ENCODE assay signal across 1 cellular context in the genomic region with DNA sequence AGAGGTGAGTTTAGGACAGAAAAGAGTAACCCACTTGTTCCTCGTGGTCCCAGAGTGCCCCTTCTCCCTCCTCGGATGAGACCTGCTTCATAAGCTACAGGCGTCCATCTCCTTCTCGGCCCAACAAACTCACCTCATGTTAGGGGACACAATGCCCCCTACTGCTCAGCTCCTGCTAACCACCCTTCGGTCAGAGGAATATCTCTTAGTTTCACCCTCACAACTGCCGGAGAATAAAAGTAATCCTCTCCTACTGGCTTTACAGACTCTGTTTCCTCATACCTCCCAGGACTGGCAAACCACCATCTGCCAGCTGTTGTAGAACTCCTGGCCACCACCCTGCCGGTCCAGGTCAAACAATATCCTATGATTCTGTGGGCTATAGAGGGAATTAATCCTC.
TF ChIP-seq lines count a peak whose summit lies in the region.

No MANE protein-coding gene starts in this region.

TF ChIP-seq in IMR-90, 13 proteins besides CTCF, POLR2A, EP300 and RAD21:
- no peak for TF ChIP-seq CHD1 (IDR thresholded peaks at IDR 0.05; ENCODE audit: low read depth, low read length)
- no peak for TF ChIP-seq NFE2L2 (IDR thresholded peaks at IDR 0.05; ENCODE audit: low read depth, low read length)
- no peak for TF ChIP-seq CEBPB (IDR thresholded peaks at IDR 0.05; ENCODE audit: low read depth, low read length)
- no peak for TF ChIP-seq MXI1 (IDR thresholded peaks at IDR 0.05; ENCODE audit: borderline replicate concordance, low read depth, low read length)
- TF ChIP-seq, protein P1, sequence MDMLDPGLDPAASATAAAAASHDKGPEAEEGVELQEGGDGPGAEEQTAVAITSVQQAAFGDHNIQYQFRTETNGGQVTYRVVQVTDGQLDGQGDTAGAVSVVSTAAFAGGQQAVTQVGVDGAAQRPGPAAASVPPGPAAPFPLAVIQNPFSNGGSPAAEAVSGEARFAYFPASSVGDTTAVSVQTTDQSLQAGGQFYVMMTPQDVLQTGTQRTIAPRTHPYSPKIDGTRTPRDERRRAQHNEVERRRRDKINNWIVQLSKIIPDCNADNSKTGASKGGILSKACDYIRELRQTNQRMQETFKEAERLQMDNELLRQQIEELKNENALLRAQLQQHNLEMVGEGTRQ (IDR thresholded peaks at IDR 0.05; ENCODE audit: low read depth, low read length): no peak
- TF ChIP-seq SMC3 (IDR thresholded peaks at IDR 0.05; ENCODE audit: low read depth, low read length): no peak
- TF ChIP-seq, protein P2, sequence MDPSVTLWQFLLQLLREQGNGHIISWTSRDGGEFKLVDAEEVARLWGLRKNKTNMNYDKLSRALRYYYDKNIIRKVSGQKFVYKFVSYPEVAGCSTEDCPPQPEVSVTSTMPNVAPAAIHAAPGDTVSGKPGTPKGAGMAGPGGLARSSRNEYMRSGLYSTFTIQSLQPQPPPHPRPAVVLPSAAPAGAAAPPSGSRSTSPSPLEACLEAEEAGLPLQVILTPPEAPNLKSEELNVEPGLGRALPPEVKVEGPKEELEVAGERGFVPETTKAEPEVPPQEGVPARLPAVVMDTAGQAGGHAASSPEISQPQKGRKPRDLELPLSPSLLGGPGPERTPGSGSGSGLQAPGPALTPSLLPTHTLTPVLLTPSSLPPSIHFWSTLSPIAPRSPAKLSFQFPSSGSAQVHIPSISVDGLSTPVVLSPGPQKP (IDR thresholded peaks at IDR 0.05; ENCODE audit: borderline replicate concordance, low read depth, low read length): no peak
- TF ChIP-seq FOS (IDR thresholded peaks at IDR 0.05; ENCODE audit: low read depth, low read length): no peak
- TF ChIP-seq MAFK (IDR thresholded peaks at IDR 0.05; ENCODE audit: low read depth, low read length): no peak
- TF ChIP-seq BHLHE40 (IDR thresholded peaks at IDR 0.05; ENCODE audit: low read depth, low read length): no peak
- TF ChIP-seq MAZ (IDR thresholded peaks at IDR 0.05; ENCODE audit: borderline replicate concordance, low read depth, low read length): no peak
- no peak for TF ChIP-seq RCOR1 (IDR thresholded peaks at IDR 0.05; ENCODE audit: insufficient replicate concordance, low read length)
- no peak for TF ChIP-seq RFX5 (IDR thresholded peaks at IDR 0.05; ENCODE audit: low read depth, low read length)
